ENCODE assay signal across 32 cellular contexts in the genomic region with DNA sequence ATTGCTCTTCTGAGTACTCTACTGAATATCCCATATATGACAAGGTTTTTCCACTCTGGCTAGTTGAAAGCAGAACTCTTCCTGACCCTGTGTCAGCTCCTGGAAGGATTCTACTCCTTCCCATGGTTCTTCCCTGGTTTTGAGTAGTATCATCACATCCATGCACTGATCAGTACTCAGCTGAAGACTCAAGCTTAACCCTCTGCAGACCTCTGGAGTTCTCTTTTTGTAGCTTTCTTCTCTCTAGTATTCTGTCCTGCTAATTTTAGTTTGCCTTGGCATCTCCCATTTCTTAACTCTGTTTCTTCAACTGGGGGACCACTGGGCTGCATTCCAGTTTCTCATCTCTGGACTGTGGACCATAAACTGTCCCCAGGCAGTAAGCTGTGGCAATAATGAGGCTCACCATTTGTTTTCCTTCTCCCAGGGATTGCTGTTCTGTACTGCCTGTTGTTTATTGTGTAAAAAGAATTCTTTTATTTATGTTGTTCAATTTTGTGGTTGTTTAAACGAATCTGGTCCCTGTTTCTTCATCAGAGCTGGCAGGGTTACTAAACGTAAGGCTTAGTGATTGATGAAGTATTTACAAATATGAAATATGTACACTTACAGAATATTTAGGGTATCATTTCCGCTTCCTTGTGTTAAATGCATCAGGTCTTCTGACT. TPM values are rescaled to one million over a fixed set of nuclear protein-coding genes. Genes with fewer than 3 reads are reported as not detected.
"Had no signal": no experiment of that assay in that cellular context is flagged by ENCODE, and none has a peak within 500 bp of the region (broad histone marks: within the 10 kb centered on the region; RNA-seq: fewer than 3 reads in every experiment).

No MANE protein-coding gene starts in this region.

- FAIRE-seq: frontal cortex had no signal

- DNase-seq: activated B cell treated with CpG ODN at 0.5 μM for 24 hours; activated CD4-positive, alpha-beta T cell treated with anti-CD3 and anti-CD28 coated beads for 48 hours; activated CD4-positive, alpha-beta T cell treated with anti-CD3 and anti-CD28 coated beads, Interleukin-2, amount 50 U/mL, for 1 hour; activated CD4-positive, alpha-beta T cell treated with anti-CD3 and anti-CD28 coated beads, Interleukin-2, amount 50 U/mL, for 48 hours; activated CD8-positive, alpha-beta memory T cell treated with anti-CD3 and anti-CD28 coated beads for 24 hours; activated CD8-positive, alpha-beta T cell treated with anti-CD3 and anti-CD28 coated beads for 36 hours; activated effector memory CD4-positive, alpha-beta T cell treated with Interleukin-2 at 50 U/mL for 16 hours; activated gamma-delta T cell treated with Interleukin-2 at 50 U/mL for 16 hours; activated naive CD4-positive, alpha-beta T cell treated with anti-CD3 and anti-CD28 coated beads, Interleukin-2, amount 50 U/mL, for 16 hours; activated naive CD4-positive, alpha-beta T cell treated with Interleukin-2 at 50 U/mL for 16 hours; activated T-cell treated with anti-CD3 and anti-CD28 coated beads, Interleukin-2, amount 50 U/mL, for 4 hours; adrenal gland; amygdala; aorta; body of pancreas; central memory CD4-positive, alpha-beta T cell; dorsolateral prefrontal cortex; effector memory CD4-positive, alpha-beta T cell; endodermal cell; erythroblast; foreskin fibroblast; head of caudate nucleus; T-helper 1 cell; T-helper 17 cell; T1000; WERI-Rb-1 had no signal

- H3K27ac ChIP-seq: adrenal gland, body of pancreas, cardiac muscle cell, coronary artery, dorsolateral prefrontal cortex, esophagus muscularis mucosa, WERI-Rb-1 had no signal

- H3K27me3 ChIP-seq: adrenal gland, body of pancreas, cardiac muscle cell, dorsolateral prefrontal cortex, esophagus muscularis mucosa had no signal

- H3K4me3 ChIP-seq: adrenal gland, body of pancreas, cardiac muscle cell, coronary artery, dorsolateral prefrontal cortex, esophagus muscularis mucosa had no signal

- ATAC-seq: activated CD4-positive, CD25-positive, alpha-beta regulatory T cell treated with anti-CD3 and anti-CD28 coated beads, Interleukin-2, amount 50 U/mL, for 24 hours; activated CD8-positive, alpha-beta T cell treated with anti-CD3 and anti-CD28 coated beads for 36 hours; activated T-cell treated with anti-CD3 and anti-CD28 coated beads, Interleukin-2, amount 50 U/mL, for 4 hours; activated T-helper 17 cell treated with anti-CD3 and anti-CD28 coated beads, Interleukin-2, amount 50 U/mL, for 72 hours; body of pancreas; T-helper 17 cell had no signal

- H3K36me3 ChIP-seq: adrenal gland, cardiac muscle cell, WERI-Rb-1 had no signal

- H3K4me1 ChIP-seq: body of pancreas had no signal

RNA-seq across cellular contexts. Expression of gene LPAR6, which starts 19.7 kb away (rescaled TPM):
- total RNA-seq: activated B cell treated with CpG ODN at 0.5 μM for 24 hours had no signal
